ENCODE assay signal across 8 cellular contexts in the genomic region with DNA sequence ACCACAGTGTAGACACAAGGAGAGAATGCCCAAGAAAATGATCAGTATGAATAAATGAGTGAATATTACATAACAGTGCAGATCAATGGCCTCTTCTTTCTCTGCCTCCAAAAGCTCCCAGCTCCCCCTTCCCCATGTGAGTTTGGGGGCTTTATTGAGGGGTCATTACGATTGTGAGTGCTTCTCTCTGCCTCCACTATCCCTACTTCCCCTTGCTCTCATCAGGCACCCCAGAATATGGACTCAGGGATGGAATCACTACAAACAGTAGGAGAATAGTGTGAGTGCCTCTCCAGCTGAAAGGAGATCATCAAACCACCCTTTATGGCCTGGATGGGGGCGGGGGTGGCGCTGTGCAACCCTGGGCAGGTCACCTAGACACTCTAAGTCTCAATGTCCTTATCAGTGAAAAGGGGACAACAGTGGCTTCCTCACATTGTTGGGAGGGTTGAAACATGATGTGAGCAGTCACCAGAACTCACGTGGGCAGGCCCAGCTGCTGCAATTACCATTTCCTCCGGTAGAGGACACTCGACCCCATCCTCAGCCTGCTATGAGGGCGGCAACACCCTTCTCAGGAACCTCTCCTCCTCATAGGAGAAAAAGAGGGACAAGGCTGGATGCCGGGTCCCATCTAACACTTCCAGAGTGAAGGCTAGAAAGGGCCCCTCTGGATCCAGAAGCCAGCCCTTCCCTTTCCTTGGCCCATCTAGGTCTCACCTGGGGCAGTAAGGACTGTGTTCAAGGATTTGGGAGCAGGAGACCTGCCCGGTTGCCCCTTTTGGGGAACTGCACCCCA. TPM values are rescaled to one million over a fixed set of nuclear protein-coding genes. Genes with fewer than 3 reads are reported as not detected.
DNase-seq lines count a peak whose midpoint lies in the region; ATAC-seq and TF ChIP-seq lines count a peak whose summit lies in the region.

No MANE protein-coding gene starts in this region.

- in situ Hi-C loops in ACHN (cut with HindIII; ENCODE audit: low pct_ligation_motif_present, low pct_unique_long_range_greater_than_20kb, low sequenced_read_pairs) = no loop called here

- ATAC-seq in GM18907 (IDR thresholded peaks at IDR 0.05; ENCODE audit: unreplicated experiment) (peak; percentile 44), heart right ventricle (peak; percentile 59 to 88 (median 80))

- H3K36me3 ChIP-seq in adrenal gland (replicated peaks in 1 of 2) (no peaks in the 10 kb centered on the region), heart right ventricle (no peaks in the 10 kb centered on the region), uterus (no peaks in the 10 kb centered on the region)

- peak; percentile 91 to 99 (median 98) for TF ChIP-seq CTCF in adrenal gland (IDR thresholded peaks at IDR 0.05)
- peak; percentile 92 to 99 (median 97) for TF ChIP-seq CTCF in heart right ventricle (IDR thresholded peaks at IDR 0.05)
- peak; percentile 88 to 97 (median 94) for TF ChIP-seq CTCF in uterus (IDR thresholded peaks at IDR 0.05)

- intact Hi-C loops in adrenal gland (cut with DNase I) = loop anchor here in 1 of 2 donors (5.0 kb wide), 1 partner anchor 60 kb away; no protein-coding TSS in a partner anchor
- intact Hi-C loops in heart right ventricle (cut with DNase I) = loop anchor here in 9 of 10 donors (1.0 to 5.0 kb wide), 7 partner anchors 24 to 60 kb away; partner anchors contain the start of gene CISD3 (in 2 of the 9)
- intact Hi-C loops in uterus (cut with DNase I; ENCODE audit: low total_unique reads) = loop anchor here (5.0 kb wide), 1 partner anchor 60 kb away; no protein-coding TSS in a partner anchor

- no peak for TF ChIP-seq POLR2A in adrenal gland (IDR thresholded peaks at IDR 0.05)
- no peak for TF ChIP-seq POLR2A in uterus (IDR thresholded peaks at IDR 0.05)

- DNase-seq in ACHN (peak; percentile 85), NCI-H146 treated with DMSO at 0.1 percent for 48 hours (lab: John Stamatoyannopoulos, UW; ENCODE audit: unreplicated experiment) (peak; percentile 61), T-helper 1 cell (peak; percentile 35 to 80 (median 61)), adrenal gland (peak; percentile 83 to 96 (median 91)), heart right ventricle (peak; percentile 79 to 87), putamen (ENCODE audit: low spot score) (peak; percentile 81), uterus (peak; percentile 80 to 86)

- no peak overlapping the region for H3K4me3 ChIP-seq in adrenal gland
- no peak overlapping the region for H3K4me3 ChIP-seq in heart right ventricle
- no peak overlapping the region for H3K4me3 ChIP-seq in uterus

- no peaks in the 10 kb centered on the region for H3K9me3 ChIP-seq in adrenal gland (replicated peaks in 1 of 3)
- no peaks in the 10 kb centered on the region for H3K9me3 ChIP-seq in heart right ventricle
- no peaks in the 10 kb centered on the region for H3K9me3 ChIP-seq in uterus

- peaks cover 2% of the 10 kb centered on the region for H3K27me3 ChIP-seq in adrenal gland
- peaks cover 19 to 44% (median 39%) of the 10 kb centered on the region in 7 donors for H3K27me3 ChIP-seq in heart right ventricle
- peaks cover 0 to 35% of the 10 kb centered on the region in 2 donors for H3K27me3 ChIP-seq in uterus

- H3K27ac ChIP-seq in adrenal gland (peak overlapping the region in 2 of 5 donors; percentile 24 to 75), heart right ventricle (no peak overlapping the region), uterus (peak overlapping the region in 1 of 2 donors; percentile 31)

- H3K4me1 ChIP-seq in adrenal gland (replicated peaks in 1 of 2) = peaks cover 11 to 23% of the 10 kb centered on the region in 2 donors
- peaks cover 8 to 37% (median 30%) of the 10 kb centered on the region in 9 donors for H3K4me1 ChIP-seq in heart right ventricle
- H3K4me1 ChIP-seq in uterus = peaks cover 0 to 12% of the 10 kb centered on the region in 2 donors

- WGBS in adrenal gland, 4 donors = 2 to 10% (median 7%) methylated on average over 4 to 9 of the region's 9 CpGs
- WGBS in heart right ventricle, 2 donors = 12% methylated on average over 9 of the region's 9 CpGs

RNA-seq across cellular contexts. Expression of gene EPOP, which starts 2.1 kb away (rescaled TPM):
- total RNA-seq in adrenal gland (1 to 10 TPM; 1.5 to 9.4 (median 3.9) TPM), heart right ventricle (1 to 10 TPM in 2 of 10 donors, under 1 TPM in 8; 0.25 to 1.3 (median 0.64) TPM), uterus (1 to 10 TPM in 2 of 4 donors, under 1 TPM in 1, not detected in 1; under 0.01 to 1.1 (median 1.0) TPM)
- polyA plus RNA-seq in adrenal gland (1 to 10 TPM in 2 of 3 donors, under 1 TPM in 1; 0.97 to 2.9 (median 2.7) TPM), heart right ventricle (1 to 10 TPM in 1 of 2 donors, under 1 TPM in 1; 0.66 to 2.2 TPM)

RNA-seq across cellular contexts. Expression of gene MLLT6, which starts 28.2 kb away (rescaled TPM):
- total RNA-seq in adrenal gland (100 to 1,000 TPM in 4 of 8 donors, 10 to 100 TPM in 4; 63.7 to 191 (median 99.8) TPM), heart right ventricle (100 to 1,000 TPM in 1 of 10 donors, 10 to 100 TPM in 9; 56.3 to 100 (median 67.5) TPM), uterus (100 to 1,000 TPM in 1 of 4 donors, 10 to 100 TPM in 3; 32.3 to 218 (median 60.3) TPM)
- polyA plus RNA-seq in adrenal gland (100 to 1,000 TPM in 1 of 3 donors, 10 to 100 TPM in 2; 27.3 to 339 (median 50.5) TPM), heart right ventricle (100 to 1,000 TPM in 1 of 2 donors, 10 to 100 TPM in 1; 17.3 to 104 TPM)

RNA-seq across cellular contexts. Expression of gene CISD3, which starts 53.2 kb away (rescaled TPM):
- total RNA-seq in adrenal gland (10 to 100 TPM in 7 of 8 donors, 1 to 10 TPM in 1; 9.9 to 78.7 (median 49.7) TPM), heart right ventricle (10 to 100 TPM; 58.1 to 84.1 (median 69.4) TPM), uterus (10 to 100 TPM in 1 of 4 donors, 1 to 10 TPM in 2, under 1 TPM in 1; 0.26 to 22.0 (median 2.9) TPM)
- polyA plus RNA-seq in adrenal gland (10 to 100 TPM; 36.1 to 45.7 (median 43.2) TPM), heart right ventricle (10 to 100 TPM; 50.5 to 83.6 TPM)
